Comparison of ENCODE assay signal across 31 cellular contexts in genomic region chr14:78107171-78107570, GRCh38.
"Had no signal": no experiment of that assay in that cellular context is flagged by ENCODE, and none has a peak within 500 bp of the region (broad histone marks: within the 10 kb centered on the region; RNA-seq: fewer than 3 reads in every experiment).

No MANE protein-coding gene starts in this region.

- H3K9me3 Mint-ChIP-seq: activated CD4-positive, alpha-beta memory T cell treated with anti-CD3 and anti-CD28 coated beads for 36 hours; activated CD4-positive, alpha-beta T cell treated with anti-CD3 and anti-CD28 coated beads, Interleukin-2, amount 10 ng/mL, durations not matched to agents 24 days and 14 days; activated naive CD4-positive, alpha-beta T cell treated with anti-CD3 and anti-CD28 coated beads for 36 hours; activated naive CD8-positive, alpha-beta T cell treated with anti-CD3 and anti-CD28 coated beads for 36 hours; activated T-helper 1 cell treated with anti-CD3 and anti-CD28 coated beads, Interleukin-12 subunit alpha, Interleukin-12 subunit beta, Interleukin-2, Interleukin-4 antibody, amounts not matched to agents 30 ng/mL and 10 ng/mL and 1 ng/mL, durations not matched to agents 14 hours and 24 hours and 36 hours; activated T-helper 2 cell treated with anti-CD3 and anti-CD28 coated beads, Interferon-gamma antibody, Interleukin-2, Interleukin-4, amounts not matched to agents 10 μg/mL and 5 μg/mL and 100 μg/mL, durations not matched to agents 14 hours and 24 hours and 36 hours; effector memory CD8-positive, alpha-beta T cell; T-helper 2 cell treated with Interferon-gamma antibody and Interleukin-4, amounts not matched to agents 5 μg/mL and 100 μg/mL, for 36 hours had no signal

- H3K9me3 ChIP-seq: gastrocnemius medialis had no signal

- H3K4me3 Mint-ChIP-seq: activated CD4-positive, alpha-beta memory T cell treated with anti-CD3 and anti-CD28 coated beads for 36 hours; activated CD4-positive, alpha-beta T cell treated with anti-CD3 and anti-CD28 coated beads for 36 hours; activated CD4-positive, alpha-beta T cell treated with anti-CD3 and anti-CD28 coated beads, Interleukin-2, amount 10 ng/mL, durations not matched to agents 24 days and 14 days; activated CD8-positive, alpha-beta memory T cell treated with anti-CD3 and anti-CD28 coated beads, Interleukin-2, amount 10 ng/mL, durations not matched to agents 7 days and 5 days; activated CD8-positive, alpha-beta T cell treated with anti-CD3 and anti-CD28 coated beads, Interleukin-2, amount 10 ng/mL, durations not matched to agents 7 days and 5 days; activated naive CD4-positive, alpha-beta T cell treated with anti-CD3 and anti-CD28 coated beads for 36 hours; activated naive CD4-positive, alpha-beta T cell treated with anti-CD3 and anti-CD28 coated beads, Interleukin-2, amount 50 U/mL, for 24 hours; activated naive CD8-positive, alpha-beta T cell treated with anti-CD3 and anti-CD28 coated beads for 36 hours; activated T-helper 1 cell treated with anti-CD3 and anti-CD28 coated beads, Interleukin-12 subunit alpha, Interleukin-12 subunit beta, Interleukin-2, Interleukin-4 antibody, amounts not matched to agents 30 ng/mL and 10 ng/mL and 1 ng/mL, durations not matched to agents 14 hours and 24 hours and 36 hours; effector memory CD8-positive, alpha-beta T cell; T-helper 17 cell; T-helper 2 cell treated with Interferon-gamma antibody and Interleukin-4, amounts not matched to agents 5 μg/mL and 100 μg/mL, for 36 hours had no signal

- H3K4me3 ChIP-seq: esophagus muscularis mucosa, gastrocnemius medialis, heart left ventricle had no signal

- H3K4me1 ChIP-seq: esophagus muscularis mucosa, foreskin keratinocyte, gastrocnemius medialis, heart left ventricle had no signal

- H3K36me3 Mint-ChIP-seq: activated CD4-positive, alpha-beta memory T cell treated with anti-CD3 and anti-CD28 coated beads for 36 hours; activated CD8-positive, alpha-beta memory T cell treated with anti-CD3 and anti-CD28 coated beads, Interleukin-2, amount 10 ng/mL, durations not matched to agents 7 days and 5 days; activated naive CD4-positive, alpha-beta T cell treated with anti-CD3 and anti-CD28 coated beads, Interleukin-2, amount 50 U/mL, for 24 hours; activated naive CD8-positive, alpha-beta T cell treated with anti-CD3 and anti-CD28 coated beads for 36 hours had no signal

- ATAC-seq: activated CD4-positive, alpha-beta T cell treated with anti-CD3 and anti-CD28 coated beads for 36 hours; activated CD8-positive, alpha-beta memory T cell treated with anti-CD3 and anti-CD28 coated beads, Interleukin-2, amount 10 ng/mL, durations not matched to agents 7 days and 5 days; activated CD8-positive, alpha-beta T cell treated with anti-CD3 and anti-CD28 coated beads, Interleukin-2, amount 10 ng/mL, durations not matched to agents 7 days and 5 days; effector memory CD8-positive, alpha-beta T cell; foreskin keratinocyte; gastrocnemius medialis; heart left ventricle; T-helper 17 cell had no signal

- H3K27ac Mint-ChIP-seq: activated CD4-positive, alpha-beta memory T cell treated with anti-CD3 and anti-CD28 coated beads for 36 hours; activated CD4-positive, alpha-beta T cell treated with anti-CD3 and anti-CD28 coated beads for 36 hours; activated CD4-positive, alpha-beta T cell treated with anti-CD3 and anti-CD28 coated beads, Interleukin-2, amount 10 ng/mL, durations not matched to agents 24 days and 14 days; activated CD8-positive, alpha-beta memory T cell treated with anti-CD3 and anti-CD28 coated beads, Interleukin-2, amount 10 ng/mL, durations not matched to agents 7 days and 5 days; activated CD8-positive, alpha-beta T cell treated with anti-CD3 and anti-CD28 coated beads, Interleukin-2, amount 10 ng/mL, durations not matched to agents 7 days and 5 days; activated naive CD4-positive, alpha-beta T cell treated with anti-CD3 and anti-CD28 coated beads for 36 hours; activated naive CD4-positive, alpha-beta T cell treated with anti-CD3 and anti-CD28 coated beads, Interleukin-2, amount 50 U/mL, for 24 hours; activated naive CD8-positive, alpha-beta T cell treated with anti-CD3 and anti-CD28 coated beads for 36 hours; activated T-helper 1 cell treated with anti-CD3 and anti-CD28 coated beads, Interleukin-12 subunit alpha, Interleukin-12 subunit beta, Interleukin-2, Interleukin-4 antibody, amounts not matched to agents 30 ng/mL and 10 ng/mL and 1 ng/mL, durations not matched to agents 14 hours and 24 hours and 36 hours; activated T-helper 2 cell treated with anti-CD3 and anti-CD28 coated beads, Interferon-gamma antibody, Interleukin-2, Interleukin-4, amounts not matched to agents 10 μg/mL and 5 μg/mL and 100 μg/mL, durations not matched to agents 14 hours and 24 hours and 36 hours; effector memory CD8-positive, alpha-beta T cell; T-helper 17 cell; T-helper 2 cell treated with Interferon-gamma antibody and Interleukin-4, amounts not matched to agents 5 μg/mL and 100 μg/mL, for 36 hours had no signal

- H3K4me1 Mint-ChIP-seq: activated CD4-positive, alpha-beta T cell treated with anti-CD3 and anti-CD28 coated beads for 36 hours; activated CD4-positive, alpha-beta T cell treated with anti-CD3 and anti-CD28 coated beads, Interleukin-2, amount 10 ng/mL, durations not matched to agents 24 days and 14 days; activated CD8-positive, alpha-beta memory T cell treated with anti-CD3 and anti-CD28 coated beads, Interleukin-2, amount 10 ng/mL, durations not matched to agents 7 days and 5 days; activated naive CD4-positive, alpha-beta T cell treated with anti-CD3 and anti-CD28 coated beads, Interleukin-2, amount 50 U/mL, for 24 hours; activated naive CD8-positive, alpha-beta T cell treated with anti-CD3 and anti-CD28 coated beads for 36 hours; T-helper 17 cell had no signal

- DNase-seq: activated CD4-positive, alpha-beta memory T cell treated with anti-CD3 and anti-CD28 coated beads for 36 hours; activated CD4-positive, alpha-beta T cell treated with anti-CD3 and anti-CD28 coated beads for 36 hours; activated CD4-positive, alpha-beta T cell treated with anti-CD3 and anti-CD28 coated beads, Interleukin-2, amount 10 ng/mL, durations not matched to agents 24 days and 14 days; activated CD4-positive, CD25-positive, alpha-beta regulatory T cell; activated CD4-positive, CD25-positive, alpha-beta regulatory T cell treated with anti-CD3 and anti-CD28 coated beads, Interleukin-2, amount 50 U/mL, for 72 hours; activated CD8-positive, alpha-beta memory T cell treated with anti-CD3 and anti-CD28 coated beads, Interleukin-2, amount 10 ng/mL, durations not matched to agents 7 days and 5 days; activated CD8-positive, alpha-beta memory T cell treated with anti-CD3 and anti-CD28 coated beads, Interleukin-2, amount 50 U/mL, for 4 hours; activated CD8-positive, alpha-beta T cell treated with anti-CD3 and anti-CD28 coated beads, Interleukin-2, amount 10 ng/mL, durations not matched to agents 7 days and 5 days; activated effector memory CD4-positive, alpha-beta T cell treated with anti-CD3 and anti-CD28 coated beads, Interleukin-2, amount 50 U/mL, for 16 hours; activated naive CD4-positive, alpha-beta T cell treated with anti-CD3 and anti-CD28 coated beads for 36 hours; activated naive CD8-positive, alpha-beta T cell treated with anti-CD3 and anti-CD28 coated beads for 36 hours; activated T-cell treated with anti-CD3 and anti-CD28 coated beads, Interleukin-2, amount 50 U/mL, for 1 hour; activated T-cell treated with anti-CD3 and anti-CD28 coated beads, Interleukin-2, amount 50 U/mL, for 48 hours; caudate nucleus; cortex of kidney; dermis blood vessel endothelial cell; effector CD4-positive, alpha-beta T cell; effector memory CD8-positive, alpha-beta T cell; erythroblast; foreskin keratinocyte; gastrocnemius medialis; glutamatergic neuron; heart left ventricle; T-helper 1 cell; T-helper 17 cell; T1000 had no signal

- H3K36me3 ChIP-seq: esophagus muscularis mucosa, gastrocnemius medialis, heart left ventricle had no signal

- H3K27ac ChIP-seq: esophagus muscularis mucosa, foreskin keratinocyte, gastrocnemius medialis, heart left ventricle had no signal

- H3K27me3 ChIP-seq: esophagus muscularis mucosa, foreskin keratinocyte, gastrocnemius medialis, heart left ventricle had no signal

- H3K27me3 Mint-ChIP-seq: activated CD4-positive, alpha-beta memory T cell treated with anti-CD3 and anti-CD28 coated beads for 36 hours; activated CD4-positive, alpha-beta T cell treated with anti-CD3 and anti-CD28 coated beads for 36 hours; activated CD8-positive, alpha-beta memory T cell treated with anti-CD3 and anti-CD28 coated beads, Interleukin-2, amount 10 ng/mL, durations not matched to agents 7 days and 5 days had no signal
